1 cellular context compared by ENCODE assay signal in genomic region chr5:139141841-139142240, GRCh38.
TF ChIP-seq lines count a peak whose summit lies in the region.

No MANE protein-coding gene starts in this region.

TF ChIP-seq in HepG2, 621 proteins besides CTCF, POLR2A, EP300 and RAD21 (continued from another document):
- TF ChIP-seq PAXIP1 (CRISPR knock-in tag; conservative IDR thresholded peaks at IDR 0.05): peak; percentile 58
- TF ChIP-seq GMEB2 (CRISPR knock-in tag; IDR thresholded peaks at IDR 0.05; ENCODE audit: low read depth): no peak
- peak; percentile 34; the same call in 1 of the 2 replicates for TF ChIP-seq SALL1 (CRISPR knock-in tag; IDR thresholded peaks at IDR 0.05)
- TF ChIP-seq TBL1XR1 (IDR thresholded peaks at IDR 0.05; ENCODE audit: borderline replicate concordance, low read length, partially characterized antibody): peak; percentile 48
- no peak for TF ChIP-seq NR1H2 (CRISPR knock-in tag; IDR thresholded peaks at IDR 0.05; ENCODE audit: borderline replicate concordance, low read depth)
- TF ChIP-seq NR2F2 (IDR thresholded peaks at IDR 0.05; ENCODE audit: borderline replicate concordance, low read depth): 0 out of 2 replicates have a peak, but pooled peaks have one; percentile 27
- no peak for TF ChIP-seq SOX13 (IDR thresholded peaks at IDR 0.05)
- peak in 1 of 2 experiments; percentile 17; a peak in 1 of 4 replicates for TF ChIP-seq SOX13 (CRISPR knock-in tag; conservative IDR thresholded peaks at IDR 0.05 in 1 of 2, IDR thresholded peaks at IDR 0.05 in 1 of 2)
- 0 out of 2 replicates have a peak, but pooled peaks have one; percentile 20 for TF ChIP-seq MLX (CRISPR knock-in tag; IDR thresholded peaks at IDR 0.05)
- 0 out of 2 replicates have a peak, but pooled peaks have one; percentile 17 for TF ChIP-seq HDAC1 (CRISPR knock-in tag; IDR thresholded peaks at IDR 0.05)
- TF ChIP-seq YY1 (IDR thresholded peaks at IDR 0.05; ENCODE audit: insufficient read depth, insufficient replicate concordance, low read depth, low read length): peak; percentile 54
- peak; percentile 83 for TF ChIP-seq SKI (IDR thresholded peaks at IDR 0.05; ENCODE audit: partially characterized antibody)
- TF ChIP-seq ZNF512B (CRISPR knock-in tag; IDR thresholded peaks at IDR 0.05; ENCODE audit: borderline replicate concordance): no peak
- peak; percentile 57 for TF ChIP-seq RARA (CRISPR knock-in tag; IDR thresholded peaks at IDR 0.05)
- peak; percentile 33 for TF ChIP-seq TCF7 (IDR thresholded peaks at IDR 0.05; ENCODE audit: low read depth)
- TF ChIP-seq NCOR1 (IDR thresholded peaks at IDR 0.05; ENCODE audit: borderline replicate concordance, low read length): peak; percentile 63; the same call in 1 of the 2 replicates
- TF ChIP-seq ARID5B (CRISPR knock-in tag; IDR thresholded peaks at IDR 0.05): peak; percentile 44; the same call in 1 of the 2 replicates
- TF ChIP-seq ZMYM4 (CRISPR knock-in tag; IDR thresholded peaks at IDR 0.05): peak; percentile 56; the same call in 1 of the 2 replicates
- TF ChIP-seq SOX5 (CRISPR knock-in tag; IDR thresholded peaks at IDR 0.05; ENCODE audit: borderline replicate concordance): 0 out of 2 replicates have a peak, but pooled peaks have one; percentile 24
- no peak for TF ChIP-seq JARID2 (CRISPR knock-in tag; IDR thresholded peaks at IDR 0.05; ENCODE audit: insufficient replicate concordance)
- peak; percentile 85 for TF ChIP-seq RXRB (CRISPR knock-in tag; IDR thresholded peaks at IDR 0.05; ENCODE audit: borderline replicate concordance)
